2 cellular contexts compared by ENCODE assay signal in genomic region chr20:19628570-19629134, GRCh38.
A peak's percentile ranks its signal among the peaks of the same experiment; 100 is the strongest.
TF ChIP-seq lines count a peak whose summit lies in the region.

No MANE protein-coding gene starts in this region.

TF ChIP-seq in IMR-90, 13 proteins besides CTCF, POLR2A, EP300 and RAD21 (continued from another document):
- TF ChIP-seq CEBPB (IDR thresholded peaks at IDR 0.05; ENCODE audit: low read depth, low read length) (peak; percentile 94), SMC3 (IDR thresholded peaks at IDR 0.05; ENCODE audit: low read depth, low read length) (peak; percentile 62), FOS (IDR thresholded peaks at IDR 0.05; ENCODE audit: low read depth, low read length) (no peak)
TF ChIP-seq in IMR-90: peak in this region for 2.

TF ChIP-seq in GM12878, 131 proteins besides CTCF, POLR2A, EP300 and RAD21 (continued from another document):
- TF ChIP-seq CEBPB (IDR thresholded peaks at IDR 0.05; ENCODE audit: borderline replicate concordance in 1 of 2, low read depth in 2 of 2, low read length in 2 of 2) (peak in 1 of 2 experiments; percentile 71; a peak in 1 of 4 replicates), SMC3 (IDR thresholded peaks at IDR 0.05; ENCODE audit: borderline replicate concordance, low read length) (peak; percentile 77; the same call in 1 of the 2 replicates), SREBF2 (IDR thresholded peaks at IDR 0.05; ENCODE audit: low read length) (no peak)
